1 cellular context compared by ENCODE assay signal in genomic region chr13:75220238-75220542, GRCh38.
TF ChIP-seq lines count a peak whose summit lies in the region.

No MANE protein-coding gene starts in this region.

TF ChIP-seq in HCT116, 20 proteins besides CTCF, POLR2A, EP300 and RAD21 (continued from another document):
- TF ChIP-seq ZBTB33 (IDR thresholded peaks at IDR 0.05; ENCODE audit: extremely low read depth, insufficient replicate concordance, low read length) = no peak
- TF ChIP-seq TCF7L2 (IDR thresholded peaks at IDR 0.05; ENCODE audit: borderline replicate concordance, extremely low read depth, insufficient read depth, insufficient read length) = no peak
- TF ChIP-seq CEBPB (IDR thresholded peaks at IDR 0.05; ENCODE audit: low read depth) = no peak
- TF ChIP-seq SP1 (IDR thresholded peaks at IDR 0.05; ENCODE audit: low read depth) = no peak
- TF ChIP-seq FOSL1 (IDR thresholded peaks at IDR 0.05; ENCODE audit: low read depth) = no peak
- no peak for TF ChIP-seq POLR2AphosphoS5 (IDR thresholded peaks at IDR 0.05; ENCODE audit: low read depth, low read length)
- no peak for TF ChIP-seq CBX3 (IDR thresholded peaks at IDR 0.05; ENCODE audit: low read depth)
- no peak for TF ChIP-seq EZH2phosphoT487 (IDR thresholded peaks at IDR 0.05; ENCODE audit: borderline replicate concordance)
- TF ChIP-seq ZFX (IDR thresholded peaks at IDR 0.05) = no peak
- TF ChIP-seq EZH2 (IDR thresholded peaks at IDR 0.05) = no peak
- TF ChIP-seq REST (IDR thresholded peaks at IDR 0.05; ENCODE audit: low read depth) = no peak
- no peak for TF ChIP-seq YY1 (IDR thresholded peaks at IDR 0.05; ENCODE audit: extremely low read depth, insufficient replicate concordance, low read depth, low read length)
- TF ChIP-seq ELF1 (IDR thresholded peaks at IDR 0.05; ENCODE audit: borderline replicate concordance, low read depth) = no peak
- TF ChIP-seq ZNF274 (IDR thresholded peaks at IDR 0.05; ENCODE audit: low read depth, low read length) = no peak
